ENCODE assay signal across 8 cellular contexts in genomic region chr4:76214269-76214628, GRCh38. TPM values are rescaled to one million over a fixed set of nuclear protein-coding genes. Genes with fewer than 3 reads are reported as not detected.
DNase-seq lines count a peak whose midpoint lies in the region; ATAC-seq and TF ChIP-seq lines count a peak whose summit lies in the region.

No MANE protein-coding gene starts in this region.

- H3K27me3 Mint-ChIP-seq in brain, result peaks cover 10% of the 10 kb centered on the region
- H3K27me3 Mint-ChIP-seq in mesothelial cell of epicardium (ENCODE audit: low read depth), result no peaks in the 10 kb centered on the region

- peak; percentile 5 for ATAC-seq in HG03442 (IDR thresholded peaks at IDR 0.05; ENCODE audit: unreplicated experiment)
- no peak for ATAC-seq in GM18909 (IDR thresholded peaks at IDR 0.05; ENCODE audit: poor library complexity, unreplicated experiment)
- no peak for ATAC-seq in HG02938 (IDR thresholded peaks at IDR 0.05; ENCODE audit: unreplicated experiment)

- TF ChIP-seq CTCF in brain (conservative IDR thresholded peaks at IDR 0.05), result no peak
- TF ChIP-seq CTCF in mesothelial cell of epicardium (IDR thresholded peaks at IDR 0.05; ENCODE audit: unreplicated experiment), result no peak

- H3K36me3 Mint-ChIP-seq in brain (peaks cover 13% of the 10 kb centered on the region), mesothelial cell of epicardium (no peaks in the 10 kb centered on the region)

- H3K9me3 Mint-ChIP-seq in brain, result no peaks in the 10 kb centered on the region
- no peaks in the 10 kb centered on the region for H3K9me3 Mint-ChIP-seq in mesothelial cell of epicardium

- H3K27ac Mint-ChIP-seq in brain (peak overlapping the region; percentile 95 to 98 (median 97)), mesothelial cell of epicardium (peak overlapping the region; percentile 92)

- peak; percentile 26 for DNase-seq in DMS 273 (lab: John Stamatoyannopoulos, UW; ENCODE audit: unreplicated experiment)
- no peak for DNase-seq in DMS 273 treated with DMSO at 0.1 percent for 48 hours (lab: John Stamatoyannopoulos, UW)
- no peak for DNase-seq in mesothelial cell of epicardium (ENCODE audit: low spot score in 2 of 2, unreplicated experiment in 2 of 2)
- DNase-seq in NCI-H187 (lab: John Stamatoyannopoulos, UW), result no peak

- peaks cover 70% of the 10 kb centered on the region for H3K4me1 Mint-ChIP-seq in brain
- peaks cover 41% of the 10 kb centered on the region for H3K4me1 Mint-ChIP-seq in mesothelial cell of epicardium

- H3K4me3 Mint-ChIP-seq in brain, result peak overlapping the region; percentile 85 to 93 (median 86)
- peak overlapping the region; percentile 77 for H3K4me3 Mint-ChIP-seq in mesothelial cell of epicardium

RNA-seq across cellular contexts. Expression of gene SCARB2, which starts 0.6 kb away (rescaled TPM):
- polyA plus RNA-seq in brain (ENCODE audit: insufficient read depth, low read depth, low replicate concordance), result 99.5 TPM
- 97.0 to 106 TPM (median 97.6 TPM) in 3 replicates for total RNA-seq in mesothelial cell of epicardium

RNA-seq across cellular contexts. Expression of gene FAM47E, which starts 37.3 kb away (rescaled TPM):
- polyA plus RNA-seq in brain (ENCODE audit: insufficient read depth, low read depth, low replicate concordance), result 4.5 TPM
- total RNA-seq in mesothelial cell of epicardium, result 1.2 to 2.6 TPM (median 2.3 TPM) in 3 replicates
